Comparison of ENCODE assay signal across 8 cellular contexts in genomic region chr2:121735520-121736074, GRCh38. TPM values are rescaled to one million over a fixed set of nuclear protein-coding genes. Genes with fewer than 3 reads are reported as not detected.
DNase-seq lines count a peak whose midpoint lies in the region; ATAC-seq, FAIRE-seq and TF ChIP-seq lines count a peak whose summit lies in the region.

No MANE protein-coding gene starts in this region.

- TF ChIP-seq POLR2A in adrenal gland (IDR thresholded peaks at IDR 0.05): no peak
- no peak for TF ChIP-seq POLR2A in HepG2 (IDR thresholded peaks at IDR 0.05; ENCODE audit: insufficient read depth in 1 of 2, low read depth in 2 of 2, low read length in 2 of 2)
- TF ChIP-seq POLR2A in upper lobe of left lung (IDR thresholded peaks at IDR 0.05): no peak

- POLR2A ChIA-PET in HepG2 (lab: Yijun Ruan, JAX): interaction anchor here (1.1 to 4.1 kb wide), 6 partner anchors 9 to 205 kb away, joined by 4 to 44 read pairs (median 16); partner anchors contain the start of genes CLASP1, RNU4ATAC and TSN

- peak; percentile 33 for DNase-seq in COLO829 (ENCODE audit: low spot score)
- peak in 1 of 7 donors; percentile 35 for DNase-seq in adrenal gland
- no peak for DNase-seq in HepG2 (ENCODE audit: low spot score)
- no peak for DNase-seq in upper lobe of left lung
- no peak for DNase-seq in NCI-H2081 treated with DMSO at 0.1 percent for 48 hours (lab: John Stamatoyannopoulos, UW)

- H3K9ac ChIP-seq in HUES64 (ENCODE audit: low read depth, low read length) (peak overlapping the region; percentile 96), HepG2 (ENCODE audit: insufficient read depth, low read depth, low read length) (peak overlapping the region; percentile 82)

- peak overlapping the region; percentile 67 for H3K4me2 ChIP-seq in HepG2 (ENCODE audit: low read depth, low read length)

- no TSS peak for BruUV-seq in HepG2 (replicated peaks; lab: Mats Ljungman, UMichigan)

- H3K4me3 ChIP-seq in HUES64 (ENCODE audit: low read length) (peak overlapping the region; percentile 99), adrenal gland (peak overlapping the region; percentile 60 to 89 (median 76)), HepG2 (replicated peaks in 1 of 3; ENCODE audit: insufficient read depth in 1 of 3, low read depth in 2 of 3, low read length in 3 of 3) (peak overlapping the region; percentile 87 to 100 (median 91)), upper lobe of left lung (peak overlapping the region; percentile 64 to 94 (median 84))

- peaks cover 7% of the 10 kb centered on the region for H3K4me1 ChIP-seq in HUES64 (ENCODE audit: insufficient read depth, low read length)
- peaks cover 5 to 13% of the 10 kb centered on the region in 2 donors for H3K4me1 ChIP-seq in adrenal gland (replicated peaks in 1 of 2)
- peaks cover 27% of the 10 kb centered on the region for H3K4me1 ChIP-seq in HepG2 (ENCODE audit: insufficient read depth, low read length)
- peaks cover 6 to 20% (median 15%) of the 10 kb centered on the region in 4 donors for H3K4me1 ChIP-seq in upper lobe of left lung

- no peak for TF ChIP-seq RAD21 in HepG2 (CRISPR knock-in tag; IDR thresholded peaks at IDR 0.05)

- TF ChIP-seq EP300 in HepG2 (IDR thresholded peaks at IDR 0.05; ENCODE audit: low read depth in 2 of 2, low read length in 2 of 2) (no peak), HepG2 (CRISPR knock-in tag; IDR thresholded peaks at IDR 0.05; ENCODE audit: borderline replicate concordance) (no peak), upper lobe of left lung (IDR thresholded peaks at IDR 0.05) (no peak)

- peak; percentile 43 for FAIRE-seq in HepG2 (lab: Jason Lieb, UNC)

- CTCF ChIA-PET in HepG2 (lab: Yijun Ruan, JAX; ENCODE audit: low intra/inter-chr PET ratio, low total read pairs): no interaction called here

- no peak overlapping the region for H2AFZ ChIP-seq in HepG2 (ENCODE audit: low read length)

- H3K79me2 ChIP-seq in HepG2 (ENCODE audit: insufficient read depth, low read length): peaks cover 23% of the 10 kb centered on the region

- intact Hi-C loops in adrenal gland (cut with DNase I): no loop called here
- intact Hi-C loops in HepG2 (cut with micrococcal nuclease; ENCODE audit: unreplicated experiment): loop anchor here (2.0 to 5.0 kb wide), 2 partner anchors 19 to 203 kb away; partner anchors contain the start of genes RNU4ATAC and TSN

- TF ChIP-seq CTCF in adrenal gland (IDR thresholded peaks at IDR 0.05): no peak
- peak; percentile 47 for TF ChIP-seq CTCF in HepG2 (CRISPR knock-in tag; IDR thresholded peaks at IDR 0.05)
- no peak for TF ChIP-seq CTCF in upper lobe of left lung (IDR thresholded peaks at IDR 0.05)

- 0 out of 2 replicates have a peak, but pooled peaks cover 3% of the 10 kb centered on the region for H4K20me1 ChIP-seq in HepG2 (ENCODE audit: insufficient read depth, low read length)

- no peak overlapping the region for H3K27ac ChIP-seq in HUES64 (ENCODE audit: low read depth, low read length)
- H3K27ac ChIP-seq in adrenal gland: peak overlapping the region in 2 of 5 donors; percentile 52 to 80
- peak overlapping the region; percentile 66 for H3K27ac ChIP-seq in HepG2 (ENCODE audit: extremely low read length, insufficient read depth, low read length)
- H3K27ac ChIP-seq in upper lobe of left lung: peak overlapping the region in 2 of 4 donors; percentile 82 to 86

- peaks cover 44% of the 10 kb centered on the region for H3K36me3 ChIP-seq in HUES64 (ENCODE audit: insufficient read depth, low read length)
- H3K36me3 ChIP-seq in adrenal gland (replicated peaks in 1 of 2): peaks cover 0 to 31% of the 10 kb centered on the region in 2 donors
- peaks cover 8 to 31% of the 10 kb centered on the region in 2 experiments for H3K36me3 ChIP-seq in HepG2 (replicated peaks in 1 of 2; ENCODE audit: control insufficient read depth in 1 of 2, insufficient read depth in 2 of 2, low read length in 2 of 2)
- peaks cover 3 to 45% (median 33%) of the 10 kb centered on the region in 4 donors for H3K36me3 ChIP-seq in upper lobe of left lung

- in situ Hi-C loops in HepG2 (cut with HindIII; ENCODE audit: extremely low pct_ligation_motif_present, low pct_unique_long_range_greater_than_20kb): no loop called here

- H3K9me3 ChIP-seq in HUES64 (ENCODE audit: insufficient read depth, low read depth, low read length) (no peaks in the 10 kb centered on the region), adrenal gland (replicated peaks in 1 of 3) (no peaks in the 10 kb centered on the region), HepG2 (ENCODE audit: low read length) (no peaks in the 10 kb centered on the region), upper lobe of left lung (no peaks in the 10 kb centered on the region)

- WGBS in HUES64: 54% methylated on average over 8 of the region's 10 CpGs
- WGBS in adrenal gland, 4 donors: 20 to 30% (median 24%) methylated on average over 10 of the region's 10 CpGs
- WGBS in HepG2 (ENCODE audit: low lambda C conversion rate): 17% methylated on average over 10 of the region's 10 CpGs
- WGBS in upper lobe of left lung, 2 donors: 29% methylated on average over 10 of the region's 10 CpGs

- no peak for ATAC-seq in HepG2
- no peak for ATAC-seq in upper lobe of left lung (ENCODE audit: low FRiP score in 2 of 2)
- no peak for ATAC-seq in HG02973 (IDR thresholded peaks at IDR 0.05; ENCODE audit: unreplicated experiment)
- no peak for ATAC-seq in GM18909 (IDR thresholded peaks at IDR 0.05; ENCODE audit: poor library complexity, unreplicated experiment)

- H3K27me3 ChIP-seq in HUES64 (ENCODE audit: insufficient read depth, low read length) (no peaks in the 10 kb centered on the region), adrenal gland (no peaks in the 10 kb centered on the region), HepG2 (ENCODE audit: control insufficient read depth in 1 of 2, insufficient read depth in 2 of 2, low read length in 2 of 2) (peaks cover 2 to 19% of the 10 kb centered on the region in 2 experiments; a peak in 2 of 5 replicates), upper lobe of left lung (no peaks in the 10 kb centered on the region)

TF ChIP-seq in HepG2, 621 proteins besides CTCF, POLR2A, EP300 and RAD21 (continues in another document):
- TF ChIP-seq HOXA9 (CRISPR knock-in tag; IDR thresholded peaks at IDR 0.05; ENCODE audit: borderline replicate concordance): no peak

RNA-seq across cellular contexts. Expression of gene NIFK, which starts 1.1 kb away (rescaled TPM):
- polyA plus RNA-seq in HUES64 (2013, experiment 1 of 2): 71.2 TPM
- polyA plus RNA-seq in HUES64 (2013, experiment 2 of 2): 76.6 TPM
- total RNA-seq in adrenal gland (10 to 100 TPM; 13.2 to 70.1 (median 34.9) TPM), HepG2 (2016; rRNA removed; fragmentation: Illumina TruSeq; extraction: Trizol) (105 and 178 TPM in 2 replicates), upper lobe of left lung (10 to 100 TPM; 10.8 to 57.6 (median 27.4) TPM)
- polyA plus RNA-seq in adrenal gland (100 to 1,000 TPM in 1 of 3 donors, 10 to 100 TPM in 2; 68.1 to 134 (median 80.9) TPM), HepG2 (2011; rRNA removed) (14.9 and 19.6 TPM in 2 replicates)
- total RNA-seq in HepG2 (2016; cell fraction: cytosol; rRNA removed; fragmentation: Illumina TruSeq; extraction: Trizol; ENCODE audit: low read depth): 18.3 and 18.6 TPM in 2 replicates
- 106 and 182 TPM in 2 replicates for total RNA-seq in HepG2 (2016; cell fraction: insoluble cytoplasmic fraction; rRNA removed; fragmentation: Illumina TruSeq; extraction: Trizol)
- 33.2 and 34.0 TPM in 2 replicates for total RNA-seq in HepG2 (2016; cell fraction: membrane; rRNA removed; fragmentation: Illumina TruSeq; extraction: Trizol)
- 39.8 and 54.5 TPM in 2 replicates for total RNA-seq in HepG2 (2016; cell fraction: nucleus; rRNA removed; fragmentation: Illumina TruSeq; extraction: Trizol)
- polyA plus RNA-seq in HepG2 (2011; cell fraction: cytosol; rRNA removed): 9.0 and 13.7 TPM in 2 replicates
- 5.2 and 12.4 TPM in 2 replicates for polyA plus RNA-seq in HepG2 (2011; cell fraction: nucleus; rRNA removed)
- 39.3 and 65.4 TPM in 2 replicates for polyA plus RNA-seq in HepG2 (2012)
- polyA plus RNA-seq in HepG2 (2016; cell fraction: cytosol; fragmentation: Illumina TruSeq; extraction: Trizol; ENCODE audit: low read depth): 14.4 and 19.1 TPM in 2 replicates
- 191 and 215 TPM in 2 replicates for polyA plus RNA-seq in HepG2 (2016; cell fraction: insoluble cytoplasmic fraction; fragmentation: Illumina TruSeq; extraction: Trizol; ENCODE audit: low read depth)
- polyA plus RNA-seq in HepG2 (2016; cell fraction: membrane; fragmentation: Illumina TruSeq; extraction: Trizol; ENCODE audit: low read depth): 25.3 and 26.0 TPM in 2 replicates
- 82.1 and 84.7 TPM in 2 replicates for polyA plus RNA-seq in HepG2 (2016; cell fraction: nucleus; fragmentation: Illumina TruSeq; extraction: Trizol; ENCODE audit: insufficient read depth, low read depth)
- polyA minus RNA-seq in HepG2 (2011; rRNA and poly(A)+ RNA removed; ENCODE audit: low replicate concordance): 9.1 and 13.2 TPM in 2 replicates
- 8.3 and 8.9 TPM in 2 replicates for polyA minus RNA-seq in HepG2 (2011; cell fraction: cytosol; rRNA and poly(A)+ RNA removed)
- 15.1 and 22.1 TPM in 2 replicates for polyA minus RNA-seq in HepG2 (2011; cell fraction: nucleus; rRNA and poly(A)+ RNA removed)

RNA-seq across cellular contexts. Expression of gene TSN, which starts 19.9 kb away (rescaled TPM):
- polyA plus RNA-seq in HUES64 (2013, experiment 1 of 2): 80.4 TPM
- 72.0 TPM for polyA plus RNA-seq in HUES64 (2013, experiment 2 of 2)
- total RNA-seq in adrenal gland (100 to 1,000 TPM in 1 of 8 donors, 10 to 100 TPM in 7; 33.9 to 152 (median 49.6) TPM), HepG2 (2016; rRNA removed; fragmentation: Illumina TruSeq; extraction: Trizol) (115 and 159 TPM in 2 replicates), upper lobe of left lung (10 to 100 TPM in 5 of 6 donors, 1 to 10 TPM in 1; 8.3 to 52.8 (median 40.0) TPM)
- polyA plus RNA-seq in adrenal gland (10 to 100 TPM; 16.3 to 53.4 (median 17.2) TPM), HepG2 (2011; rRNA removed) (45.0 and 56.4 TPM in 2 replicates)
- 17.2 and 22.2 TPM in 2 replicates for total RNA-seq in HepG2 (2016; cell fraction: cytosol; rRNA removed; fragmentation: Illumina TruSeq; extraction: Trizol; ENCODE audit: low read depth)
- 120 and 171 TPM in 2 replicates for total RNA-seq in HepG2 (2016; cell fraction: insoluble cytoplasmic fraction; rRNA removed; fragmentation: Illumina TruSeq; extraction: Trizol)
- total RNA-seq in HepG2 (2016; cell fraction: membrane; rRNA removed; fragmentation: Illumina TruSeq; extraction: Trizol): 42.8 and 45.0 TPM in 2 replicates
- total RNA-seq in HepG2 (2016; cell fraction: nucleus; rRNA removed; fragmentation: Illumina TruSeq; extraction: Trizol): 62.1 and 67.2 TPM in 2 replicates
- polyA plus RNA-seq in HepG2 (2011; cell fraction: cytosol; rRNA removed): 33.3 and 47.8 TPM in 2 replicates
- polyA plus RNA-seq in HepG2 (2011; cell fraction: nucleus; rRNA removed): 11.7 and 15.2 TPM in 2 replicates
- polyA plus RNA-seq in HepG2 (2012): 45.8 and 66.2 TPM in 2 replicates
- polyA plus RNA-seq in HepG2 (2016; cell fraction: cytosol; fragmentation: Illumina TruSeq; extraction: Trizol; ENCODE audit: low read depth): 9.2 and 9.7 TPM in 2 replicates
- polyA plus RNA-seq in HepG2 (2016; cell fraction: insoluble cytoplasmic fraction; fragmentation: Illumina TruSeq; extraction: Trizol; ENCODE audit: low read depth): 138 and 143 TPM in 2 replicates
- polyA plus RNA-seq in HepG2 (2016; cell fraction: membrane; fragmentation: Illumina TruSeq; extraction: Trizol; ENCODE audit: low read depth): 24.1 and 24.3 TPM in 2 replicates
- 77.1 and 79.4 TPM in 2 replicates for polyA plus RNA-seq in HepG2 (2016; cell fraction: nucleus; fragmentation: Illumina TruSeq; extraction: Trizol; ENCODE audit: insufficient read depth, low read depth)
- 36.2 and 43.1 TPM in 2 replicates for polyA minus RNA-seq in HepG2 (2011; rRNA and poly(A)+ RNA removed; ENCODE audit: low replicate concordance)
- 47.0 and 54.1 TPM in 2 replicates for polyA minus RNA-seq in HepG2 (2011; cell fraction: cytosol; rRNA and poly(A)+ RNA removed)
- polyA minus RNA-seq in HepG2 (2011; cell fraction: nucleus; rRNA and poly(A)+ RNA removed): 51.5 and 60.0 TPM in 2 replicates
